ENCODE assay signal across 25 cellular contexts in the genomic region with DNA sequence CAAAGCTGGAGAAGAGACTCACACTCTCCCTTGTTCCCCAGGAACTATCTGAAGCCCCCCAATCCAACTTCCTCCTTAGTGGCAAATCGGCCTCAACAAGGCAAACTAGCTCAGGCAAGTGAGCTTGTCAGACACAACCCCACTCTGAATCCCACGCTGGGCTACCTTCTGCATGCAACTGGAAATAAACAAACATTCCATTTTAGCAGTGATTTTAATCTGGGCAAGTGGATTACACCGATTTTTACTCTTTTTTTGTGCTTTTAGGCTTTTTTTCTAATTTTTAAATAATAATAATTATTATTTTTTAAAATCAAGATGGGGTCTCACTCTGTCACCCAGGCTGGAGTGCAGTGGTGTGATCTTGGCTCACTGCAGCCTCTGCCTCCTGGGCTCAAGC. TPM values are rescaled to one million over a fixed set of nuclear protein-coding genes. Genes with fewer than 3 reads are reported as not detected.
DNase-seq lines count a peak whose midpoint lies in the region; ATAC-seq, FAIRE-seq and TF ChIP-seq lines count a peak whose summit lies in the region.
"Had no signal": no experiment of that assay in that cellular context is flagged by ENCODE, and none has a peak within 500 bp of the region (broad histone marks: within the 10 kb centered on the region; RNA-seq: fewer than 3 reads in every experiment).

No MANE protein-coding gene starts in this region.

- POLR2A ChIA-PET in K562 (lab: Yijun Ruan, JAX): interaction anchor here (2.2 kb wide), 1 partner anchor 14 kb away, joined by 9 read pairs; no protein-coding TSS in a partner anchor

- 6% methylated on average over 3 of the region's 3 CpGs for WGBS in K562 (ENCODE audit: insufficient coverage, low coverage, missing lambda C conversion rate)

- peaks cover 0 to 4% of the 10 kb centered on the region in 2 experiments; a peak in 1 of 5 replicates for H3K27me3 ChIP-seq in K562 (ENCODE audit: control insufficient read depth in 2 of 2, insufficient read depth in 2 of 2, low read length in 2 of 2)
- H3K27me3 ChIP-seq: BE2C; BLaER1 treated with 17β-estradiol and CSF1 and Interleukin-3, amounts not matched to agents 10 nM and 100 nM had no signal

- no TSS peak for BruUV-seq in K562 (replicated peaks; lab: Mats Ljungman, UMichigan)

- in situ Hi-C loops in K562 (cut with MboI): no loop called here

- H3K27ac Mint-ChIP-seq in activated CD8-positive, alpha-beta memory T cell treated with anti-CD3 and anti-CD28 coated beads, Interleukin-2, amount 10 ng/mL, durations not matched to agents 7 days and 5 days: no peak overlapping the region
- H3K27ac Mint-ChIP-seq in osteocyte (ENCODE audit: unreplicated experiment): no peak overlapping the region
- H3K27ac Mint-ChIP-seq: CD14-positive monocyte; CD4-positive, alpha-beta T cell; CD8-positive, alpha-beta memory T cell; GM23338; H9 had no signal

- no peaks in the 10 kb centered on the region for H3K4me1 Mint-ChIP-seq in activated CD8-positive, alpha-beta memory T cell treated with anti-CD3 and anti-CD28 coated beads, Interleukin-2, amount 10 ng/mL, durations not matched to agents 7 days and 5 days
- H3K4me1 Mint-ChIP-seq in osteocyte (ENCODE audit: unreplicated experiment): peaks cover 6% of the 10 kb centered on the region
- H3K4me1 Mint-ChIP-seq: CD8-positive, alpha-beta memory T cell had no signal

- H3K4me3 Mint-ChIP-seq in activated CD8-positive, alpha-beta memory T cell treated with anti-CD3 and anti-CD28 coated beads, Interleukin-2, amount 10 ng/mL, durations not matched to agents 7 days and 5 days: no peak overlapping the region
- H3K4me3 Mint-ChIP-seq in osteocyte (ENCODE audit: unreplicated experiment): no peak overlapping the region
- H3K4me3 Mint-ChIP-seq: CD4-positive, alpha-beta T cell; CD8-positive, alpha-beta memory T cell; GM23338; H9 had no signal

- CTCF ChIA-PET in activated CD8-positive, alpha-beta memory T cell treated with anti-CD3 and anti-CD28 coated beads, Interleukin-2, amount 10 ng/mL, durations not matched to agents 7 days and 5 days (lab: Charles Lee): interaction anchor here (1.1 kb wide), 1 partner anchor 20 kb away, joined by 3 read pairs; no protein-coding TSS in a partner anchor
- CTCF ChIA-PET in K562 (lab: Yijun Ruan, JAX; ENCODE audit: low intra/inter-chr PET ratio): no interaction called here

- H3K4me3 ChIP-seq in K562: no peak overlapping the region
- H3K4me3 ChIP-seq: BLaER1 treated with 17β-estradiol and CSF1 and Interleukin-3, amounts not matched to agents 10 nM and 100 nM; GM12878; GM23338 had no signal

- no peak for TF ChIP-seq RAD21 in K562 (CRISPR knock-in tag; conservative IDR thresholded peaks at IDR 0.05 in 1 of 2, IDR thresholded peaks at IDR 0.05 in 1 of 2)

- intact Hi-C loops in K562 (cut with micrococcal nuclease): no loop called here

- H3K27me3 Mint-ChIP-seq in activated CD8-positive, alpha-beta memory T cell treated with anti-CD3 and anti-CD28 coated beads, Interleukin-2, amount 10 ng/mL, durations not matched to agents 7 days and 5 days: peaks cover 6% of the 10 kb centered on the region
- H3K27me3 Mint-ChIP-seq in osteocyte (ENCODE audit: unreplicated experiment): peaks cover 21% of the 10 kb centered on the region

- H3K36me3 Mint-ChIP-seq in activated CD8-positive, alpha-beta memory T cell treated with anti-CD3 and anti-CD28 coated beads, Interleukin-2, amount 10 ng/mL, durations not matched to agents 7 days and 5 days: peaks cover 5% of the 10 kb centered on the region
- H3K36me3 Mint-ChIP-seq in osteocyte (ENCODE audit: unreplicated experiment): peaks cover 7% of the 10 kb centered on the region

- no peak for FAIRE-seq in K562 (lab: Jason Lieb, UNC)
- FAIRE-seq: A204.1, D721Med, GM12878, GM18507 had no signal

- no peak overlapping the region for H3K27ac ChIP-seq in K562 (ENCODE audit: extremely low read depth, low read depth, low read length)
- H3K27ac ChIP-seq: 22Rv1; BLaER1 treated with 17β-estradiol and CSF1 and Interleukin-3, amounts not matched to agents 10 nM and 100 nM had no signal

- TF ChIP-seq CTCF in K562 (IDR thresholded peaks at IDR 0.05 in 2 of 3, conservative IDR thresholded peaks at IDR 0.05 in 1 of 3; ENCODE audit: insufficient read depth in 2 of 3, low read depth in 1 of 3, low read length in 3 of 3): no peak
- no peak for TF ChIP-seq CTCF in osteocyte (IDR thresholded peaks at IDR 0.05)

- H4K20me1 ChIP-seq in K562 (replicated peaks; ENCODE audit: control insufficient read depth, insufficient read depth, low read length): no peaks in the 10 kb centered on the region
- H4K20me1 ChIP-seq: BLaER1 treated with 17β-estradiol and CSF1 and Interleukin-3, amounts not matched to agents 10 nM and 100 nM had no signal

- no peak overlapping the region for H3K4me2 ChIP-seq in K562 (ENCODE audit: insufficient read depth, low read length)
- H3K4me2 ChIP-seq: BLaER1 treated with 17β-estradiol and CSF1 and Interleukin-3, amounts not matched to agents 10 nM and 100 nM; GM23338 had no signal

- no peaks in the 10 kb centered on the region; the same call in 1 of the 2 replicates for H3K9me3 ChIP-seq in K562 (replicated peaks; ENCODE audit: control insufficient read depth, insufficient read depth, low read depth, low read length)
- H3K9me3 ChIP-seq: BE2C had no signal

- ATAC-seq in activated CD8-positive, alpha-beta memory T cell treated with anti-CD3 and anti-CD28 coated beads, Interleukin-2, amount 10 ng/mL, durations not matched to agents 7 days and 5 days: no peak
- no peak for ATAC-seq in K562
- ATAC-seq: GM12878, GM23338, HCT116 had no signal

- H3K4me1 ChIP-seq in K562 (replicated peaks in 1 of 2; ENCODE audit: control insufficient read depth in 2 of 2, insufficient read depth in 2 of 2, low read length in 2 of 2): peaks cover 0 to 5% of the 10 kb centered on the region in 2 experiments; a peak in 1 of 5 replicates
- H3K4me1 ChIP-seq: BLaER1 treated with 17β-estradiol and CSF1 and Interleukin-3, amounts not matched to agents 10 nM and 100 nM had no signal

- no peak overlapping the region for H2AFZ ChIP-seq in K562 (ENCODE audit: low read depth, low read length)
- H2AFZ ChIP-seq: GM23338 had no signal

- H3K36me3 ChIP-seq in K562 (ENCODE audit: control insufficient read depth, insufficient read depth, low read length): no peaks in the 10 kb centered on the region
- H3K36me3 ChIP-seq: BE2C; BLaER1 treated with 17β-estradiol and CSF1 and Interleukin-3, amounts not matched to agents 10 nM and 100 nM had no signal

- TF ChIP-seq POLR2A in K562 (conservative IDR thresholded peaks at IDR 0.05): no peak

- H3K79me2 ChIP-seq in K562 (ENCODE audit: control insufficient read depth, insufficient read depth, low read length): no peaks in the 10 kb centered on the region

- H3K9ac ChIP-seq in K562 (ENCODE audit: insufficient read depth in 1 of 2, low read depth in 2 of 2, low read length in 2 of 2): no peak overlapping the region
- H3K9ac ChIP-seq: BLaER1 treated with 17β-estradiol and CSF1 and Interleukin-3, amounts not matched to agents 10 nM and 100 nM had no signal

- no peaks in the 10 kb centered on the region for H3K9me1 ChIP-seq in K562 (ENCODE audit: control insufficient read depth, insufficient read depth, low read length)

- DNase-seq in activated CD8-positive, alpha-beta memory T cell treated with anti-CD3 and anti-CD28 coated beads, Interleukin-2, amount 10 ng/mL, durations not matched to agents 7 days and 5 days: peak; percentile 19
- DNase-seq in activated CD8-positive, alpha-beta memory T cell treated with anti-CD3 and anti-CD28 coated beads, Interleukin-2, amount 50 U/mL, for 48 hours: no peak
- no peak for DNase-seq in K562 (ENCODE audit: extremely low read depth in 1 of 4, low spot score in 3 of 4)
- peak; percentile 5 for DNase-seq in osteocyte (ENCODE audit: extremely low spot score, unreplicated experiment)
- DNase-seq in kidney tubule cell (ENCODE audit: low spot score): no peak
- no peak for DNase-seq in AG20443 (ENCODE audit: low spot score)
- DNase-seq: AML-193; BE2C; CD4-positive, alpha-beta T cell; CD8-positive, alpha-beta memory T cell; DMS 273 treated with DMSO at 0.1 percent for 48 hours; DMS79; EL; GDM1; H9 had no signal

- no peak for TF ChIP-seq EP300 in K562 (IDR thresholded peaks at IDR 0.05; ENCODE audit: low read length)

- peaks cover 6% of the 10 kb centered on the region for H3K9me3 Mint-ChIP-seq in activated CD8-positive, alpha-beta memory T cell treated with anti-CD3 and anti-CD28 coated beads, Interleukin-2, amount 10 ng/mL, durations not matched to agents 7 days and 5 days (ENCODE audit: low read depth)
- peaks cover 21% of the 10 kb centered on the region for H3K9me3 Mint-ChIP-seq in osteocyte (ENCODE audit: unreplicated experiment)

TF ChIP-seq in K562, 482 proteins besides CTCF, POLR2A, EP300 and RAD21 (continues in another document):
- TF ChIP-seq SAP30 (IDR thresholded peaks at IDR 0.05; ENCODE audit: borderline replicate concordance, insufficient read depth, low read depth, low read length, poor library complexity, severe bottlenecking) (no peak), HDAC1 (IDR thresholded peaks at IDR 0.05) (0 out of 4 replicates have a peak, but pooled peaks of 1 of the 2 experiments have one; percentile 25), TARDBP (IDR thresholded peaks at IDR 0.05) (no peak), CBFA2T2 (conservative IDR thresholded peaks at IDR 0.05) (no peak), ZNF586 (CRISPR knock-in tag; conservative IDR thresholded peaks at IDR 0.05) (no peak), ZNF668 (CRISPR knock-in tag; IDR thresholded peaks at IDR 0.05) (no peak)

RNA-seq across cellular contexts. Expression of a gene that starts 2.9 kb away (rescaled TPM):
- total RNA-seq in activated CD8-positive, alpha-beta memory T cell treated with anti-CD3 and anti-CD28 coated beads, Interleukin-2, amount 10 ng/mL, durations not matched to agents 7 days and 5 days: under 1 TPM in 1 of 2 experiments, not detected in 1; 0.06 TPM
- 0.14 and 0.16 TPM in 2 replicates for total RNA-seq in K562 (2011; cell fraction: chromatin; rRNA removed; ENCODE audit: low replicate concordance)
- total RNA-seq in K562 (2011; cell fraction: nucleolus; rRNA removed): under 0.01 TPM in 2 replicates
- total RNA-seq in K562 (2011; cell fraction: nucleoplasm; rRNA removed): 0.07 and 0.23 TPM in 2 replicates
- total RNA-seq in K562 (2014; rRNA removed) (not detected in 2 replicates), K562 (2014; rRNA removed; fragmentation: Illumina TruSeq; extraction: Trizol) (not detected in 2 replicates), K562 (2015; rRNA removed; fragmentation: Illumina TruSeq; extraction: Trizol) (not detected in 2 replicates), K562 (2021) (not detected in 2 replicates), osteocyte (not detected in 2 replicates)
- polyA plus RNA-seq in K562 (2011; rRNA removed) (0.01 and 0.03 TPM in 2 replicates), K562 (2014; fragmentation: Illumina TruSeq; extraction: Trizol) (not detected in 2 replicates), K562 (2014; fragmentation: Nextera tagmentation; extraction: Ambion mirVana) (not detected), K562 (2014; rRNA removed) (not detected in 2 replicates)
- 0.04 TPM in 1 of 2 replicates, not detected in the other for polyA plus RNA-seq in K562 (2011; cell fraction: cytosol; rRNA removed)
- polyA plus RNA-seq in K562 (2011; cell fraction: nucleus; rRNA removed): 0.13 and 0.34 TPM in 2 replicates
- 0.01 and 0.03 TPM in 2 replicates for polyA plus RNA-seq in K562 (2012)
- 0.04 TPM in 1 of 2 replicates, not detected in the other for polyA minus RNA-seq in K562 (2011; rRNA and poly(A)+ RNA removed)
- polyA minus RNA-seq in K562 (2011; cell fraction: cytosol; rRNA and poly(A)+ RNA removed): not detected in 2 replicates
- under 0.01 TPM in 1 of 2 replicates, not detected in the other for polyA minus RNA-seq in K562 (2011; cell fraction: nucleus; rRNA and poly(A)+ RNA removed)
- total RNA-seq: CD4-positive, alpha-beta T cell; CD8-positive, alpha-beta memory T cell; GM12878; H4 had no signal
- polyA plus RNA-seq: CD14-positive monocyte; CD8-positive, alpha-beta memory T cell; GM12878; GM23338 had no signal

Comparison
In these comparisons a context has a peak if more than half of its experiments do, and no peak if none do; other contexts are left out.
1. DNase-seq: peak in activated CD8-positive, alpha-beta memory T cell treated with anti-CD3 and anti-CD28 coated beads, Interleukin-2, amount 10 ng/mL, durations not matched to agents 7 days and 5 days (single experiment) and osteocyte (single experiment); none in activated CD8-positive, alpha-beta memory T cell treated with anti-CD3 and anti-CD28 coated beads, Interleukin-2, amount 50 U/mL, for 48 hours (single experiment), K562 (0 of 4), kidney tubule cell (single experiment) and AG20443 (single experiment).